1 cellular context compared by ENCODE assay signal in genomic region chr5:64767959-64768357, GRCh38.
TF ChIP-seq lines count a peak whose summit lies in the region.

No MANE protein-coding gene starts in this region.

TF ChIP-seq in K562, 482 proteins besides CTCF, POLR2A, EP300 and RAD21:
- 0 out of 4 replicates have a peak, but pooled peaks of 1 of the 2 experiments have one; percentile 10 for TF ChIP-seq SIN3A (IDR thresholded peaks at IDR 0.05; ENCODE audit: borderline replicate concordance in 2 of 2, control insufficient read depth in 1 of 2, low read depth in 2 of 2, low read length in 2 of 2)
- 0 out of 2 replicates have a peak, but pooled peaks have one; percentile 3 for TF ChIP-seq ETS1 (conservative IDR thresholded peaks at IDR 0.05; ENCODE audit: control insufficient read depth, low read depth, low read length)
- TF ChIP-seq, protein P1, sequence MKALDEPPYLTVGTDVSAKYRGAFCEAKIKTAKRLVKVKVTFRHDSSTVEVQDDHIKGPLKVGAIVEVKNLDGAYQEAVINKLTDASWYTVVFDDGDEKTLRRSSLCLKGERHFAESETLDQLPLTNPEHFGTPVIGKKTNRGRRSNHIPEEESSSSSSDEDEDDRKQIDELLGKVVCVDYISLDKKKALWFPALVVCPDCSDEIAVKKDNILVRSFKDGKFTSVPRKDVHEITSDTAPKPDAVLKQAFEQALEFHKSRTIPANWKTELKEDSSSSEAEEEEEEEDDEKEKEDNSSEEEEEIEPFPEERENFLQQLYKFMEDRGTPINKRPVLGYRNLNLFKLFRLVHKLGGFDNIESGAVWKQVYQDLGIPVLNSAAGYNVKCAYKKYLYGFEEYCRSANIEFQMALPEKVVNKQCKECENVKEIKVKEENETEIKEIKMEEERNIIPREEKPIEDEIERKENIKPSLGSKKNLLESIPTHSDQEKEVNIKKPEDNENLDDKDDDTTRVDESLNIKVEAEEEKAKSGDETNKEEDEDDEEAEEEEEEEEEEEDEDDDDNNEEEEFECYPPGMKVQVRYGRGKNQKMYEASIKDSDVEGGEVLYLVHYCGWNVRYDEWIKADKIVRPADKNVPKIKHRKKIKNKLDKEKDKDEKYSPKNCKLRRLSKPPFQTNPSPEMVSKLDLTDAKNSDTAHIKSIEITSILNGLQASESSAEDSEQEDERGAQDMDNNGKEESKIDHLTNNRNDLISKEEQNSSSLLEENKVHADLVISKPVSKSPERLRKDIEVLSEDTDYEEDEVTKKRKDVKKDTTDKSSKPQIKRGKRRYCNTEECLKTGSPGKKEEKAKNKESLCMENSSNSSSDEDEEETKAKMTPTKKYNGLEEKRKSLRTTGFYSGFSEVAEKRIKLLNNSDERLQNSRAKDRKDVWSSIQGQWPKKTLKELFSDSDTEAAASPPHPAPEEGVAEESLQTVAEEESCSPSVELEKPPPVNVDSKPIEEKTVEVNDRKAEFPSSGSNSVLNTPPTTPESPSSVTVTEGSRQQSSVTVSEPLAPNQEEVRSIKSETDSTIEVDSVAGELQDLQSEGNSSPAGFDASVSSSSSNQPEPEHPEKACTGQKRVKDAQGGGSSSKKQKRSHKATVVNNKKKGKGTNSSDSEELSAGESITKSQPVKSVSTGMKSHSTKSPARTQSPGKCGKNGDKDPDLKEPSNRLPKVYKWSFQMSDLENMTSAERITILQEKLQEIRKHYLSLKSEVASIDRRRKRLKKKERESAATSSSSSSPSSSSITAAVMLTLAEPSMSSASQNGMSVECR (CRISPR knock-in tag; IDR thresholded peaks at IDR 0.05): peak; percentile 6; the same call in 1 of the 2 replicates
- TF ChIP-seq, protein P2, sequence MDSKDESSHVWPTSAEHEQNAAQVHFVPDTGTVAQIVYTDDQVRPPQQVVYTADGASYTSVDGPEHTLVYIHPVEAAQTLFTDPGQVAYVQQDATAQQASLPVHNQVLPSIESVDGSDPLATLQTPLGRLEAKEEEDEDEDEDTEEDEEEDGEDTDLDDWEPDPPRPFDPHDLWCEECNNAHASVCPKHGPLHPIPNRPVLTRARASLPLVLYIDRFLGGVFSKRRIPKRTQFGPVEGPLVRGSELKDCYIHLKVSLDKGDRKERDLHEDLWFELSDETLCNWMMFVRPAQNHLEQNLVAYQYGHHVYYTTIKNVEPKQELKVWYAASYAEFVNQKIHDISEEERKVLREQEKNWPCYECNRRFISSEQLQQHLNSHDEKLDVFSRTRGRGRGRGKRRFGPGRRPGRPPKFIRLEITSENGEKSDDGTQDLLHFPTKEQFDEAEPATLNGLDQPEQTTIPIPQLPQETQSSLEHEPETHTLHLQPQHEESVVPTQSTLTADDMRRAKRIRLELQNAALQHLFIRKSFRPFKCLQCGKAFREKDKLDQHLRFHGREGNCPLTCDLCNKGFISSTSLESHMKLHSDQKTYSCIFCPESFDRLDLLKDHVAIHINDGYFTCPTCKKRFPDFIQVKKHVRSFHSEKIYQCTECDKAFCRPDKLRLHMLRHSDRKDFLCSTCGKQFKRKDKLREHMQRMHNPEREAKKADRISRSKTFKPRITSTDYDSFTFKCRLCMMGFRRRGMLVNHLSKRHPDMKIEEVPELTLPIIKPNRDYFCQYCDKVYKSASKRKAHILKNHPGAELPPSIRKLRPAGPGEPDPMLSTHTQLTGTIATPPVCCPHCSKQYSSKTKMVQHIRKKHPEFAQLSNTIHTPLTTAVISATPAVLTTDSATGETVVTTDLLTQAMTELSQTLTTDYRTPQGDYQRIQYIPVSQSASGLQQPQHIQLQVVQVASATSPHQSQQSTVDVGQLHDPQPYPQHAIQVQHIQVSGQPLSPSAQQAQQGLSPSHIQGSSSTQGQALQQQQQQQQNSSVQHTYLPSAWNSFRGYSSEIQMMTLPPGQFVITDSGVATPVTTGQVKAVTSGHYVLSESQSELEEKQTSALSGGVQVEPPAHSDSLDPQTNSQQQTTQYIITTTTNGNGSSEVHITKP (IDR thresholded peaks at IDR 0.05; ENCODE audit: partially characterized antibody): no peak
- no peak for TF ChIP-seq E2F1 (CRISPR knock-in tag; IDR thresholded peaks at IDR 0.05)
- TF ChIP-seq, protein P3, sequence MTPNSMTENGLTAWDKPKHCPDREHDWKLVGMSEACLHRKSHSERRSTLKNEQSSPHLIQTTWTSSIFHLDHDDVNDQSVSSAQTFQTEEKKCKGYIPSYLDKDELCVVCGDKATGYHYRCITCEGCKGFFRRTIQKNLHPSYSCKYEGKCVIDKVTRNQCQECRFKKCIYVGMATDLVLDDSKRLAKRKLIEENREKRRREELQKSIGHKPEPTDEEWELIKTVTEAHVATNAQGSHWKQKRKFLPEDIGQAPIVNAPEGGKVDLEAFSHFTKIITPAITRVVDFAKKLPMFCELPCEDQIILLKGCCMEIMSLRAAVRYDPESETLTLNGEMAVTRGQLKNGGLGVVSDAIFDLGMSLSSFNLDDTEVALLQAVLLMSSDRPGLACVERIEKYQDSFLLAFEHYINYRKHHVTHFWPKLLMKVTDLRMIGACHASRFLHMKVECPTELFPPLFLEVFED (CRISPR knock-in tag; conservative IDR thresholded peaks at IDR 0.05): no peak
- TF ChIP-seq CBFB (CRISPR knock-in tag; IDR thresholded peaks at IDR 0.05): no peak
- TF ChIP-seq, protein P4, sequence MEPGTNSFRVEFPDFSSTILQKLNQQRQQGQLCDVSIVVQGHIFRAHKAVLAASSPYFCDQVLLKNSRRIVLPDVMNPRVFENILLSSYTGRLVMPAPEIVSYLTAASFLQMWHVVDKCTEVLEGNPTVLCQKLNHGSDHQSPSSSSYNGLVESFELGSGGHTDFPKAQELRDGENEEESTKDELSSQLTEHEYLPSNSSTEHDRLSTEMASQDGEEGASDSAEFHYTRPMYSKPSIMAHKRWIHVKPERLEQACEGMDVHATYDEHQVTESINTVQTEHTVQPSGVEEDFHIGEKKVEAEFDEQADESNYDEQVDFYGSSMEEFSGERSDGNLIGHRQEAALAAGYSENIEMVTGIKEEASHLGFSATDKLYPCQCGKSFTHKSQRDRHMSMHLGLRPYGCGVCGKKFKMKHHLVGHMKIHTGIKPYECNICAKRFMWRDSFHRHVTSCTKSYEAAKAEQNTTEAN (CRISPR knock-in tag; IDR thresholded peaks at IDR 0.05): no peak
- TF ChIP-seq, protein P5, sequence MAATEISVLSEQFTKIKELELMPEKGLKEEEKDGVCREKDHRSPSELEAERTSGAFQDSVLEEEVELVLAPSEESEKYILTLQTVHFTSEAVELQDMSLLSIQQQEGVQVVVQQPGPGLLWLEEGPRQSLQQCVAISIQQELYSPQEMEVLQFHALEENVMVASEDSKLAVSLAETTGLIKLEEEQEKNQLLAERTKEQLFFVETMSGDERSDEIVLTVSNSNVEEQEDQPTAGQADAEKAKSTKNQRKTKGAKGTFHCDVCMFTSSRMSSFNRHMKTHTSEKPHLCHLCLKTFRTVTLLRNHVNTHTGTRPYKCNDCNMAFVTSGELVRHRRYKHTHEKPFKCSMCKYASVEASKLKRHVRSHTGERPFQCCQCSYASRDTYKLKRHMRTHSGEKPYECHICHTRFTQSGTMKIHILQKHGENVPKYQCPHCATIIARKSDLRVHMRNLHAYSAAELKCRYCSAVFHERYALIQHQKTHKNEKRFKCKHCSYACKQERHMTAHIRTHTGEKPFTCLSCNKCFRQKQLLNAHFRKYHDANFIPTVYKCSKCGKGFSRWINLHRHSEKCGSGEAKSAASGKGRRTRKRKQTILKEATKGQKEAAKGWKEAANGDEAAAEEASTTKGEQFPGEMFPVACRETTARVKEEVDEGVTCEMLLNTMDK (IDR thresholded peaks at IDR 0.05; ENCODE audit: borderline replicate concordance, insufficient read depth, low read depth, low read length, poor library complexity, severe bottlenecking): no peak
- peak; percentile 21 for TF ChIP-seq SAP30 (IDR thresholded peaks at IDR 0.05; ENCODE audit: borderline replicate concordance, insufficient read depth, low read depth, low read length, poor library complexity, severe bottlenecking)
- TF ChIP-seq ESRRA (IDR thresholded peaks at IDR 0.05; ENCODE audit: borderline replicate concordance, low read depth): no peak
